Comparison of ENCODE assay signal across 1 cellular context in the genomic region with DNA sequence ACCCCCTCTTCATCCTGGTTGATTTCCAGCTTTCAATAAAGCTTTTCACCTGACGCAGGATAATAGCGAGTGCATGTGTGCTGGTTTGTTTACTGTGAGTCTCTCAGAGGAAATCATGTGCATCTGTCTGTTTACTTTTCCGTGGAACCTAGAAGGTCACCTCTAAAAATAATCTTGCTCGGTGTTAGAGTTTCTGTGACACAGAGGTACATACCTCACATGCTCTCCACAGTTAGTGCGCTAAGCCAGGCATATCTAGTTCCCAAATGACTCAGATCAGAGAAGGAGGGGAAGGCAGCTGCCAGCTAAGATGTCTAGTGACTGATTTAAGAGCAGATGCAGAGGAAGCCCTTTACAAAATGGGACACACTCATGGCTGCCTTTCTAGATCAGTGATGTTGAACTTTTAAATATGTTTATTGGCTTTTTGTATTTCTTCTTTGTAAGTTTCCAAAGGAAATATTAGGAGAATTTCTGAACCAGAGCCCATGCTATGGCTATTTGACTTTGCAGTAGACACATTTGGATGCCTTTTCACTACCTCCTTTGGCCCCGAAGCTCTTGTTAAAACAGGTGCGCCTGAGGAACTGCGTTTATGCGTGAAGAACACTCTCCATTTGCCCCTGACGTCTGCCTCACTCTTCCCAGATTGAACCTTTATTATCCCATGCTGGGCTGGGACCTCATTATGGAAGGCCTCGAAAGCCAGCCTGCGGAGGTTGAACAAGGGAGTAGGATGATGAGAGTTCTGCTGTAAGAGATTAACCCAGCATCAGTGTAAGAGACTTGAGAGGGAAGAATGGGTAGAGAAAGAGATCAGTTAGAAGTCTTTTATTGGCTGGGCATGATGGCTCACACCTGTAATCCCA.
TF ChIP-seq lines count a peak whose summit lies in the region.

No MANE protein-coding gene starts in this region.

TF ChIP-seq in HepG2, 621 proteins besides CTCF, POLR2A, EP300 and RAD21 (continued from another document and continues in another):
- TF ChIP-seq, protein P1, sequence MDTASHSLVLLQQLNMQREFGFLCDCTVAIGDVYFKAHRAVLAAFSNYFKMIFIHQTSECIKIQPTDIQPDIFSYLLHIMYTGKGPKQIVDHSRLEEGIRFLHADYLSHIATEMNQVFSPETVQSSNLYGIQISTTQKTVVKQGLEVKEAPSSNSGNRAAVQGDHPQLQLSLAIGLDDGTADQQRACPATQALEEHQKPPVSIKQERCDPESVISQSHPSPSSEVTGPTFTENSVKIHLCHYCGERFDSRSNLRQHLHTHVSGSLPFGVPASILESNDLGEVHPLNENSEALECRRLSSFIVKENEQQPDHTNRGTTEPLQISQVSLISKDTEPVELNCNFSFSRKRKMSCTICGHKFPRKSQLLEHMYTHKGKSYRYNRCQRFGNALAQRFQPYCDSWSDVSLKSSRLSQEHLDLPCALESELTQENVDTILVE (CRISPR knock-in tag; IDR thresholded peaks at IDR 0.05), result peak; percentile 93
- no peak for TF ChIP-seq ZNF782 (CRISPR knock-in tag; IDR thresholded peaks at IDR 0.05; ENCODE audit: borderline replicate concordance)
- 0 out of 2 replicates have a peak, but pooled peaks have one; percentile 21 for TF ChIP-seq DPF2 (CRISPR knock-in tag; IDR thresholded peaks at IDR 0.05; ENCODE audit: borderline replicate concordance, low read depth)
- TF ChIP-seq, protein P2, sequence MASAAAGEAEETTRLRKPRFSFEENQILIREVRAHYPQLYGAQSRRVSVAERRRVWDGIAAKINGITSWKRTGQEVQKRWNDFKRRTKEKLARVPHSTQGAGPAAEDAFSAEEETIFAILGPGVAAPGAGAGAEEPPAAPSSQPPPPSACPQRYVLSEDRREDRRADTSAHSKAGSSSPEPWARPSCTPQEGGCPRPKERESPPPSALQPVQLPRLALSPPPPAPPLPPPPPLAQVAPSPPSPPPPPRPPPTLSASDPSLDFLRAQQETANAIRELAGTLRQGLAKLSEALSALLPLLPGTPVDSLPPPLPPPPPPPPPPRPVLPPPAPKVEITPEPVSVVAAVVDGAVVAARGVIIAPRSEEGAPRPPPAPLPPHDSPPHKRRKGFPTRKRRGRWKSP (CRISPR knock-in tag; IDR thresholded peaks at IDR 0.05), result peak; percentile 55; the same call in 1 of the 2 replicates
- no peak for TF ChIP-seq STAG1 (CRISPR knock-in tag; IDR thresholded peaks at IDR 0.05)
- TF ChIP-seq ZNF598 (CRISPR knock-in tag; IDR thresholded peaks at IDR 0.05; ENCODE audit: borderline replicate concordance), result no peak
- TF ChIP-seq ADNP (CRISPR knock-in tag; IDR thresholded peaks at IDR 0.05), result no peak
- TF ChIP-seq, protein P3, sequence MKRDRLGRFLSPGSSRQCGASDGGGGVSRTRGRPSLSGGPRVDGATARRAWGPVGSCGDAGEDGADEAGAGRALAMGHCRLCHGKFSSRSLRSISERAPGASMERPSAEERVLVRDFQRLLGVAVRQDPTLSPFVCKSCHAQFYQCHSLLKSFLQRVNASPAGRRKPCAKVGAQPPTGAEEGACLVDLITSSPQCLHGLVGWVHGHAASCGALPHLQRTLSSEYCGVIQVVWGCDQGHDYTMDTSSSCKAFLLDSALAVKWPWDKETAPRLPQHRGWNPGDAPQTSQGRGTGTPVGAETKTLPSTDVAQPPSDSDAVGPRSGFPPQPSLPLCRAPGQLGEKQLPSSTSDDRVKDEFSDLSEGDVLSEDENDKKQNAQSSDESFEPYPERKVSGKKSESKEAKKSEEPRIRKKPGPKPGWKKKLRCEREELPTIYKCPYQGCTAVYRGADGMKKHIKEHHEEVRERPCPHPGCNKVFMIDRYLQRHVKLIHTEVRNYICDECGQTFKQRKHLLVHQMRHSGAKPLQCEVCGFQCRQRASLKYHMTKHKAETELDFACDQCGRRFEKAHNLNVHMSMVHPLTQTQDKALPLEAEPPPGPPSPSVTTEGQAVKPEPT (CRISPR knock-in tag; IDR thresholded peaks at IDR 0.05; ENCODE audit: low read depth), result no peak
- no peak for TF ChIP-seq PHF21A (CRISPR knock-in tag; IDR thresholded peaks at IDR 0.05)
- no peak for TF ChIP-seq ZNF766 (CRISPR knock-in tag; IDR thresholded peaks at IDR 0.05; ENCODE audit: borderline replicate concordance)
- peak; percentile 82 for TF ChIP-seq RARA (CRISPR knock-in tag; IDR thresholded peaks at IDR 0.05)
- TF ChIP-seq GATAD2A (CRISPR knock-in tag; IDR thresholded peaks at IDR 0.05), result peak; percentile 90
- TF ChIP-seq, protein P4, sequence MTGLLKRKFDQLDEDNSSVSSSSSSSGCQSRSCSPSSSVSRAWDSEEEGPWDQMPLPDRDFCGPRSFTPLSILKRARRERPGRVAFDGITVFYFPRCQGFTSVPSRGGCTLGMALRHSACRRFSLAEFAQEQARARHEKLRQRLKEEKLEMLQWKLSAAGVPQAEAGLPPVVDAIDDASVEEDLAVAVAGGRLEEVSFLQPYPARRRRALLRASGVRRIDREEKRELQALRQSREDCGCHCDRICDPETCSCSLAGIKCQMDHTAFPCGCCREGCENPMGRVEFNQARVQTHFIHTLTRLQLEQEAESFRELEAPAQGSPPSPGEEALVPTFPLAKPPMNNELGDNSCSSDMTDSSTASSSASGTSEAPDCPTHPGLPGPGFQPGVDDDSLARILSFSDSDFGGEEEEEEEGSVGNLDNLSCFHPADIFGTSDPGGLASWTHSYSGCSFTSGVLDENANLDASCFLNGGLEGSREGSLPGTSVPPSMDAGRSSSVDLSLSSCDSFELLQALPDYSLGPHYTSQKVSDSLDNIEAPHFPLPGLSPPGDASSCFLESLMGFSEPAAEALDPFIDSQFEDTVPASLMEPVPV (CRISPR knock-in tag; IDR thresholded peaks at IDR 0.05), result no peak
- TF ChIP-seq CEBPB (IDR thresholded peaks at IDR 0.05; ENCODE audit: borderline replicate concordance, low read depth, low read length), result no peak
- peak; percentile 44; the same call in 1 of the 2 replicates for TF ChIP-seq XBP1 (CRISPR knock-in tag; IDR thresholded peaks at IDR 0.05)
- TF ChIP-seq ZNF556 (CRISPR knock-in tag; IDR thresholded peaks at IDR 0.05; ENCODE audit: borderline replicate concordance), result no peak; the same call in 1 of the 2 replicates
- TF ChIP-seq RBAK (CRISPR knock-in tag; IDR thresholded peaks at IDR 0.05), result no peak
- TF ChIP-seq, protein P5, sequence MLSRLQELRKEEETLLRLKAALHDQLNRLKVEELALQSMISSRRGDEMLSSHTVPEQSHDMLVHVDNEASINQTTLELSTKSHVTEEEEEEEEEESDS (CRISPR knock-in tag; IDR thresholded peaks at IDR 0.05; ENCODE audit: borderline replicate concordance), result no peak
- TF ChIP-seq MIER2 (CRISPR knock-in tag; IDR thresholded peaks at IDR 0.05), result 0 out of 2 replicates have a peak, but pooled peaks have one; percentile 21
- no peak for TF ChIP-seq CEBPG (CRISPR knock-in tag; IDR thresholded peaks at IDR 0.05)
- TF ChIP-seq, protein P6, sequence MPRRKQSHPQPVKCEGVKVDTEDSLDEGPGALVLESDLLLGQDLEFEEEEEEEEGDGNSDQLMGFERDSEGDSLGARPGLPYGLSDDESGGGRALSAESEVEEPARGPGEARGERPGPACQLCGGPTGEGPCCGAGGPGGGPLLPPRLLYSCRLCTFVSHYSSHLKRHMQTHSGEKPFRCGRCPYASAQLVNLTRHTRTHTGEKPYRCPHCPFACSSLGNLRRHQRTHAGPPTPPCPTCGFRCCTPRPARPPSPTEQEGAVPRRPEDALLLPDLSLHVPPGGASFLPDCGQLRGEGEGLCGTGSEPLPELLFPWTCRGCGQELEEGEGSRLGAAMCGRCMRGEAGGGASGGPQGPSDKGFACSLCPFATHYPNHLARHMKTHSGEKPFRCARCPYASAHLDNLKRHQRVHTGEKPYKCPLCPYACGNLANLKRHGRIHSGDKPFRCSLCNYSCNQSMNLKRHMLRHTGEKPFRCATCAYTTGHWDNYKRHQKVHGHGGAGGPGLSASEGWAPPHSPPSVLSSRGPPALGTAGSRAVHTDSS (CRISPR knock-in tag; conservative IDR thresholded peaks at IDR 0.05), result no peak
- no peak for TF ChIP-seq FOXP1 (IDR thresholded peaks at IDR 0.05)
- peak; percentile 84 for TF ChIP-seq FOXP1 (CRISPR knock-in tag; IDR thresholded peaks at IDR 0.05)
- TF ChIP-seq, protein P7, sequence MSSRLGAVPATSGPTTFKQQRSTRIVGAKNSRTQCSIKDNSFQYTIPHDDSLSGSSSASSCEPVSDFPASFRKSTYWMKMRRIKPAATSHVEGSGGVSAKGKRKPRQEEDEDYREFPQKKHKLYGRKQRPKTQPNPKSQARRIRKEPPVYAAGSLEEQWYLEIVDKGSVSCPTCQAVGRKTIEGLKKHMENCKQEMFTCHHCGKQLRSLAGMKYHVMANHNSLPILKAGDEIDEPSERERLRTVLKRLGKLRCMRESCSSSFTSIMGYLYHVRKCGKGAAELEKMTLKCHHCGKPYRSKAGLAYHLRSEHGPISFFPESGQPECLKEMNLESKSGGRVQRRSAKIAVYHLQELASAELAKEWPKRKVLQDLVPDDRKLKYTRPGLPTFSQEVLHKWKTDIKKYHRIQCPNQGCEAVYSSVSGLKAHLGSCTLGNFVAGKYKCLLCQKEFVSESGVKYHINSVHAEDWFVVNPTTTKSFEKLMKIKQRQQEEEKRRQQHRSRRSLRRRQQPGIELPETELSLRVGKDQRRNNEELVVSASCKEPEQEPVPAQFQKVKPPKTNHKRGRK (CRISPR knock-in tag; IDR thresholded peaks at IDR 0.05), result no peak
- TF ChIP-seq, protein P8, sequence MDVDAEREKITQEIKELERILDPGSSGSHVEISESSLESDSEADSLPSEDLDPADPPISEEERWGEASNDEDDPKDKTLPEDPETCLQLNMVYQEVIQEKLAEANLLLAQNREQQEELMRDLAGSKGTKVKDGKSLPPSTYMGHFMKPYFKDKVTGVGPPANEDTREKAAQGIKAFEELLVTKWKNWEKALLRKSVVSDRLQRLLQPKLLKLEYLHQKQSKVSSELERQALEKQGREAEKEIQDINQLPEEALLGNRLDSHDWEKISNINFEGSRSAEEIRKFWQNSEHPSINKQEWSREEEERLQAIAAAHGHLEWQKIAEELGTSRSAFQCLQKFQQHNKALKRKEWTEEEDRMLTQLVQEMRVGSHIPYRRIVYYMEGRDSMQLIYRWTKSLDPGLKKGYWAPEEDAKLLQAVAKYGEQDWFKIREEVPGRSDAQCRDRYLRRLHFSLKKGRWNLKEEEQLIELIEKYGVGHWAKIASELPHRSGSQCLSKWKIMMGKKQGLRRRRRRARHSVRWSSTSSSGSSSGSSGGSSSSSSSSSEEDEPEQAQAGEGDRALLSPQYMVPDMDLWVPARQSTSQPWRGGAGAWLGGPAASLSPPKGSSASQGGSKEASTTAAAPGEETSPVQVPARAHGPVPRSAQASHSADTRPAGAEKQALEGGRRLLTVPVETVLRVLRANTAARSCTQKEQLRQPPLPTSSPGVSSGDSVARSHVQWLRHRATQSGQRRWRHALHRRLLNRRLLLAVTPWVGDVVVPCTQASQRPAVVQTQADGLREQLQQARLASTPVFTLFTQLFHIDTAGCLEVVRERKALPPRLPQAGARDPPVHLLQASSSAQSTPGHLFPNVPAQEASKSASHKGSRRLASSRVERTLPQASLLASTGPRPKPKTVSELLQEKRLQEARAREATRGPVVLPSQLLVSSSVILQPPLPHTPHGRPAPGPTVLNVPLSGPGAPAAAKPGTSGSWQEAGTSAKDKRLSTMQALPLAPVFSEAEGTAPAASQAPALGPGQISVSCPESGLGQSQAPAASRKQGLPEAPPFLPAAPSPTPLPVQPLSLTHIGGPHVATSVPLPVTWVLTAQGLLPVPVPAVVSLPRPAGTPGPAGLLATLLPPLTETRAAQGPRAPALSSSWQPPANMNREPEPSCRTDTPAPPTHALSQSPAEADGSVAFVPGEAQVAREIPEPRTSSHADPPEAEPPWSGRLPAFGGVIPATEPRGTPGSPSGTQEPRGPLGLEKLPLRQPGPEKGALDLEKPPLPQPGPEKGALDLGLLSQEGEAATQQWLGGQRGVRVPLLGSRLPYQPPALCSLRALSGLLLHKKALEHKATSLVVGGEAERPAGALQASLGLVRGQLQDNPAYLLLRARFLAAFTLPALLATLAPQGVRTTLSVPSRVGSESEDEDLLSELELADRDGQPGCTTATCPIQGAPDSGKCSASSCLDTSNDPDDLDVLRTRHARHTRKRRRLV (CRISPR knock-in tag; IDR thresholded peaks at IDR 0.05), result no peak
- no peak for TF ChIP-seq ZNF629 (CRISPR knock-in tag; conservative IDR thresholded peaks at IDR 0.05)
- no peak for TF ChIP-seq SCMH1 (CRISPR knock-in tag; IDR thresholded peaks at IDR 0.05; ENCODE audit: borderline replicate concordance)
- peak; percentile 38; the same call in 1 of the 2 replicates for TF ChIP-seq KAT8 (CRISPR knock-in tag; IDR thresholded peaks at IDR 0.05)
- no peak for TF ChIP-seq HCFC1 (IDR thresholded peaks at IDR 0.05; ENCODE audit: low read depth, low read length)
- no peak for TF ChIP-seq ATF7-NPFF (CRISPR knock-in tag; IDR thresholded peaks at IDR 0.05; ENCODE audit: low read depth)
- TF ChIP-seq ZEB1 (IDR thresholded peaks at IDR 0.05; ENCODE audit: insufficient replicate concordance, low read depth), result no peak
- no peak for TF ChIP-seq SP1 (IDR thresholded peaks at IDR 0.05)
- no peak for TF ChIP-seq SP1 (CRISPR knock-in tag; IDR thresholded peaks at IDR 0.05)
- TF ChIP-seq, protein P9, sequence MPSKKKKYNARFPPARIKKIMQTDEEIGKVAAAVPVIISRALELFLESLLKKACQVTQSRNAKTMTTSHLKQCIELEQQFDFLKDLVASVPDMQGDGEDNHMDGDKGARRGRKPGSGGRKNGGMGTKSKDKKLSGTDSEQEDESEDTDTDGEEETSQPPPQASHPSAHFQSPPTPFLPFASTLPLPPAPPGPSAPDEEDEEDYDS (CRISPR knock-in tag; IDR thresholded peaks at IDR 0.05), result no peak
